ENCODE assay signal across 6 cellular contexts in genomic region chr22:39040155-39040537, GRCh38. TPM values are rescaled to one million over a fixed set of nuclear protein-coding genes. Genes with fewer than 3 reads are reported as not detected.
A peak's percentile ranks its signal among the peaks of the same experiment; 100 is the strongest.
DNase-seq lines count a peak whose midpoint lies in the region; ATAC-seq and TF ChIP-seq lines count a peak whose summit lies in the region.
"Not testable (repeated sequence)": the region's sequence is repeated elsewhere in the genome, so short reads cannot be mapped to it uniquely, and the experiment has no call there.

No MANE protein-coding gene starts in this region.

- peaks cover 42% of the 10 kb centered on the region for H3K4me1 Mint-ChIP-seq in activated CD4-positive, alpha-beta memory T cell treated with anti-CD3 and anti-CD28 coated beads, Interleukin-2, amount 10 ng/mL, durations not matched to agents 7 days and 5 days

- peaks cover 24% of the 10 kb centered on the region for H3K36me3 Mint-ChIP-seq in activated CD4-positive, alpha-beta memory T cell treated with anti-CD3 and anti-CD28 coated beads, Interleukin-2, amount 10 ng/mL, durations not matched to agents 7 days and 5 days (ENCODE audit: low read depth)

- peaks cover 36% of the 10 kb centered on the region for H3K4me1 ChIP-seq in BLaER1
- peaks cover 15% of the 10 kb centered on the region for H3K4me1 ChIP-seq in lower lobe of right lung

- H3K4me3 Mint-ChIP-seq in activated CD4-positive, alpha-beta memory T cell treated with anti-CD3 and anti-CD28 coated beads, Interleukin-2, amount 10 ng/mL, durations not matched to agents 7 days and 5 days = peak overlapping the region; percentile 74

- not testable (repeated sequence) for H4K20me1 ChIP-seq in BLaER1

- H3K9me3 Mint-ChIP-seq in activated CD4-positive, alpha-beta memory T cell treated with anti-CD3 and anti-CD28 coated beads, Interleukin-2, amount 10 ng/mL, durations not matched to agents 7 days and 5 days = not testable (repeated sequence)

- CTCF ChIA-PET in activated CD4-positive, alpha-beta memory T cell treated with anti-CD3 and anti-CD28 coated beads, Interleukin-2, amount 10 ng/mL, durations not matched to agents 7 days and 5 days (lab: Charles Lee) = not testable (repeated sequence)

- peaks cover 10% of the 10 kb centered on the region; the same call in 1 of the 2 replicates for H3K36me3 ChIP-seq in BLaER1
- H3K36me3 ChIP-seq in lower lobe of right lung = not testable (repeated sequence)

- H3K27me3 Mint-ChIP-seq in activated CD4-positive, alpha-beta memory T cell treated with anti-CD3 and anti-CD28 coated beads, Interleukin-2, amount 10 ng/mL, durations not matched to agents 7 days and 5 days = not testable (repeated sequence)

- peak overlapping the region; percentile 88 for H3K4me2 ChIP-seq in BLaER1

- peak; percentile 11 for ATAC-seq in HG03469 (IDR thresholded peaks at IDR 0.05; ENCODE audit: unreplicated experiment)
- not testable (repeated sequence) for ATAC-seq in lower lobe of right lung

- not testable (repeated sequence) for TF ChIP-seq CTCF in coronary artery (IDR thresholded peaks at IDR 0.05); lower lobe of right lung (IDR thresholded peaks at IDR 0.05)

- H3K4me3 ChIP-seq in BLaER1 = peak overlapping the region; percentile 70
- H3K4me3 ChIP-seq in coronary artery = peak overlapping the region; percentile 74
- peak overlapping the region; percentile 69 for H3K4me3 ChIP-seq in lower lobe of right lung
- H3K4me3 ChIP-seq in skeletal muscle cell (ENCODE audit: low read depth, low read length) = peak overlapping the region; percentile 59

- 0 out of 2 replicates have a peak overlapping the region, but pooled peaks have one; percentile 55 for H3K27ac ChIP-seq in BLaER1
- H3K27ac ChIP-seq in coronary artery = peak overlapping the region in 1 of 2 donors; percentile 87
- peak overlapping the region; percentile 86 for H3K27ac ChIP-seq in lower lobe of right lung

- H3K9ac ChIP-seq in BLaER1 = peak overlapping the region; percentile 82

- H3K27ac Mint-ChIP-seq in activated CD4-positive, alpha-beta memory T cell treated with anti-CD3 and anti-CD28 coated beads, Interleukin-2, amount 10 ng/mL, durations not matched to agents 7 days and 5 days = peak overlapping the region; percentile 76

- H3K9me3 ChIP-seq in BLaER1, lower lobe of right lung: not testable (repeated sequence)

- POLR2A ChIA-PET in activated CD4-positive, alpha-beta memory T cell treated with anti-CD3 and anti-CD28 coated beads, Interleukin-2, amount 10 ng/mL, durations not matched to agents 7 days and 5 days (lab: Charles Lee) = interaction anchor here (1.8 kb wide), 1 partner anchor 18 kb away, joined by 6 read pairs; no protein-coding TSS in a partner anchor

- intact Hi-C loops in lower lobe of right lung (cut with DNase I) = not testable (repeated sequence)

- H3K27me3 ChIP-seq in BLaER1; lower lobe of right lung (ENCODE audit: low read depth): not testable (repeated sequence)

- DNase-seq in activated CD4-positive, alpha-beta memory T cell treated with anti-CD3 and anti-CD28 coated beads, Interleukin-2, amount 10 ng/mL, durations not matched to agents 7 days and 5 days; coronary artery (ENCODE audit: low spot score); lower lobe of right lung; skeletal muscle cell (ENCODE audit: low read depth): not testable (repeated sequence)

RNA-seq across cellular contexts. Expression of gene APOBEC3F, which starts 0.5 kb away (rescaled TPM):
- 10 to 100 TPM; 36.4 to 42.2 TPM for total RNA-seq in activated CD4-positive, alpha-beta memory T cell treated with anti-CD3 and anti-CD28 coated beads, Interleukin-2, amount 10 ng/mL, durations not matched to agents 7 days and 5 days
- 9.5 TPM for total RNA-seq in lower lobe of right lung

RNA-seq across cellular contexts. Expression of gene APOBEC3D, which starts 19.2 kb away (rescaled TPM):
- total RNA-seq in activated CD4-positive, alpha-beta memory T cell treated with anti-CD3 and anti-CD28 coated beads, Interleukin-2, amount 10 ng/mL, durations not matched to agents 7 days and 5 days = 10 to 100 TPM; 58.2 to 58.9 TPM
- 3.0 TPM for total RNA-seq in lower lobe of right lung

RNA-seq across cellular contexts. Expression of gene APOBEC3C, which starts 26.1 kb away (rescaled TPM):
- total RNA-seq in activated CD4-positive, alpha-beta memory T cell treated with anti-CD3 and anti-CD28 coated beads, Interleukin-2, amount 10 ng/mL, durations not matched to agents 7 days and 5 days = 100 to 1,000 TPM; 146 to 157 TPM
- 27.8 TPM for total RNA-seq in lower lobe of right lung

RNA-seq across cellular contexts. Expression of gene APOBEC3G, which starts 36.9 kb away (rescaled TPM):
- total RNA-seq in activated CD4-positive, alpha-beta memory T cell treated with anti-CD3 and anti-CD28 coated beads, Interleukin-2, amount 10 ng/mL, durations not matched to agents 7 days and 5 days = 100 to 1,000 TPM; 145 to 146 TPM
- total RNA-seq in lower lobe of right lung = 19.2 TPM

RNA-seq across cellular contexts. Expression of gene APOBEC3H, which starts 56.9 kb away (rescaled TPM):
- 100 to 1,000 TPM; 126 to 128 TPM for total RNA-seq in activated CD4-positive, alpha-beta memory T cell treated with anti-CD3 and anti-CD28 coated beads, Interleukin-2, amount 10 ng/mL, durations not matched to agents 7 days and 5 days
- total RNA-seq in lower lobe of right lung = 1.9 TPM

Comparison
In these comparisons a context has a peak if more than half of its experiments do, and no peak if none do; other contexts are left out.
1. RNA of gene APOBEC3D, which starts 19.2 kb away (total RNA-seq): 58.2 to 58.9 TPM in activated CD4-positive, alpha-beta memory T cell treated with anti-CD3 and anti-CD28 coated beads, Interleukin-2, amount 10 ng/mL, durations not matched to agents 7 days and 5 days; 3.0 TPM in lower lobe of right lung (single experiment); every median in the first group is over 10 times any median in the second.
2. Peak in every context shown above with its lines, with median percentiles within 50 percentile points of each other: H3K4me3 ChIP-seq.